In the genomic region with DNA sequence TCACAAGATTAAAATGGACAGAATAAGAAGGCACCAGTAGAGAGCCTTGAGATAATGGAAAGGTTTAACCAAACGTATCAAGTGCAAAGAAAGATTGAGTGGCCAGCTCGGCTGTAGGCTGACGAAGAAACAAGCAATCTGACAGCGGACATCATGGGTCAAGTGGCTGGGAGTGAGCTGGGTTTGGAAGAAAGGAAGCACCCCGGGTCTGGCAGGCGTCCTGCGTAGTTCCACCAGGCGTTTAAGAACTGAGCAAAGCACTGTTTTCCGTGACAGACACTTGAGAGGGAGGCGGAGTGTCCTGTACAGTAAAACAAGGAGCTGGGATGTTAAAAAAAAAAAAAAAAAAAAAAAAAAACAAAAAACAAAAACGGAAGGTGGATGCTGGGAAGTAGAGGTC, we compare ENCODE assay signal across 20 cellular contexts. TPM values are rescaled to one million over a fixed set of nuclear protein-coding genes. Genes with fewer than 3 reads are reported as not detected.
DNase-seq lines count a peak whose midpoint lies in the region; ATAC-seq and TF ChIP-seq lines count a peak whose summit lies in the region.
"Had no signal": no experiment of that assay in that cellular context is flagged by ENCODE, and none has a peak within 500 bp of the region (broad histone marks: within the 10 kb centered on the region; RNA-seq: fewer than 3 reads in every experiment).

No MANE protein-coding gene starts in this region.

- H3K27ac Mint-ChIP-seq in GM23338 (no peak overlapping the region), neural progenitor cell (no peak overlapping the region)
- H3K27ac Mint-ChIP-seq: CD14-positive monocyte, H9 had no signal

- H3K4me3 ChIP-seq in GM23338 (no peak overlapping the region), fibroblast of lung (replicated peaks in 1 of 4; ENCODE audit: control extremely low read depth in 1 of 4, insufficient read depth in 1 of 4, low read depth in 3 of 4, low read length in 4 of 4) (no peak overlapping the region), neural progenitor cell (no peak overlapping the region)
- H3K4me3 ChIP-seq: MG63 had no signal

- H3K9me3 Mint-ChIP-seq in GM23338: no peaks in the 10 kb centered on the region
- H3K9me3 Mint-ChIP-seq in neural progenitor cell: no peaks in the 10 kb centered on the region
- H3K9me3 Mint-ChIP-seq: H9 had no signal

- no peaks in the 10 kb centered on the region for H3K36me3 ChIP-seq in GM23338 (ENCODE audit: insufficient read depth)
- H3K36me3 ChIP-seq in fibroblast of lung (ENCODE audit: control insufficient read depth, insufficient read depth, low read length): no peaks in the 10 kb centered on the region
- no peaks in the 10 kb centered on the region for H3K36me3 ChIP-seq in neural progenitor cell
- H3K36me3 ChIP-seq: MG63 had no signal

- H3K9ac ChIP-seq in fibroblast of lung (ENCODE audit: insufficient read depth, low read length) (no peak overlapping the region), neural progenitor cell (no peak overlapping the region)

- peak; percentile 16 for DNase-seq in NCI-H2029 treated with DMSO at 0.1 percent for 48 hours (lab: John Stamatoyannopoulos, UW)
- no peak for DNase-seq in NCI-H2029 (lab: John Stamatoyannopoulos, UW)
- no peak for DNase-seq in GM23338 (ENCODE audit: low spot score)
- peak in 1 of 2 donors; percentile 48 for DNase-seq in fibroblast of lung (ENCODE audit: low read depth in 2 of 2)
- peak; percentile 17 for DNase-seq in neural progenitor cell (ENCODE audit: low spot score)
- DNase-seq in hepatic stellate cell (ENCODE audit: low spot score): no peak
- no peak for DNase-seq in NCI-H187 (lab: John Stamatoyannopoulos, UW)
- DNase-seq: DMS79, H9, Kasumi-1, MG63, NCI-H1048, NCI-H1436, NCI-H2081, NCI-H524 treated with DMSO at 0.1 percent for 48 hours, SIG-M5 had no signal

- H3K27me3 ChIP-seq in GM23338 (ENCODE audit: insufficient read depth) (no peaks in the 10 kb centered on the region), fibroblast of lung (ENCODE audit: control insufficient read depth, insufficient read depth, low read length) (peaks cover 4% of the 10 kb centered on the region), neural progenitor cell (no peaks in the 10 kb centered on the region)
- H3K27me3 ChIP-seq: MG63 had no signal

- H2AFZ ChIP-seq in GM23338 (peak overlapping the region; percentile 91; the same call in 1 of the 2 replicates), fibroblast of lung (ENCODE audit: low read length) (peak overlapping the region; percentile 35), neural progenitor cell (replicated peaks) (peak overlapping the region; percentile 64)

- H3K4me1 ChIP-seq in GM23338 (ENCODE audit: insufficient read depth) (no peaks in the 10 kb centered on the region; the same call in 1 of the 2 replicates), fibroblast of lung (ENCODE audit: control insufficient read depth, extremely low read depth, insufficient read depth, low read length) (no peaks in the 10 kb centered on the region), neural progenitor cell (peaks cover 20% of the 10 kb centered on the region)

- no peaks in the 10 kb centered on the region for H3K9me2 ChIP-seq in GM23338 (ENCODE audit: insufficient read depth)

- no peaks in the 10 kb centered on the region for H3K79me2 ChIP-seq in GM23338 (replicated peaks; ENCODE audit: insufficient read depth)
- no peaks in the 10 kb centered on the region for H3K79me2 ChIP-seq in fibroblast of lung (ENCODE audit: control insufficient read depth, insufficient read depth, low read length)
- H3K79me2 ChIP-seq in neural progenitor cell (ENCODE audit: low read depth): no peaks in the 10 kb centered on the region

- peaks cover 9% of the 10 kb centered on the region for H3K4me1 Mint-ChIP-seq in GM23338
- H3K4me1 Mint-ChIP-seq in neural progenitor cell: peaks cover 10% of the 10 kb centered on the region
- H3K4me1 Mint-ChIP-seq: CD14-positive monocyte had no signal

- H3K27me3 Mint-ChIP-seq in GM23338 (ENCODE audit: insufficient read depth, low read depth, poor library complexity) (no peaks in the 10 kb centered on the region), neural progenitor cell (ENCODE audit: insufficient read depth, low read depth) (no peaks in the 10 kb centered on the region)

- H3K4me2 ChIP-seq in GM23338 (no peak overlapping the region), fibroblast of lung (ENCODE audit: extremely low read depth, insufficient read depth, low read length) (no peak overlapping the region), neural progenitor cell (no peak overlapping the region)

- H4K20me1 ChIP-seq in GM23338 (replicated peaks; ENCODE audit: insufficient read depth): no peaks in the 10 kb centered on the region
- no peaks in the 10 kb centered on the region for H4K20me1 ChIP-seq in fibroblast of lung (ENCODE audit: control insufficient read depth, extremely low read depth, insufficient read depth, low read length)
- no peaks in the 10 kb centered on the region for H4K20me1 ChIP-seq in neural progenitor cell (ENCODE audit: low read depth)

- no peak for TF ChIP-seq CTCF in GM23338 (conservative IDR thresholded peaks at IDR 0.05; ENCODE audit: low read depth in 2 of 2)
- TF ChIP-seq CTCF in fibroblast of lung (conservative IDR thresholded peaks at IDR 0.05 in 1 of 2, IDR thresholded peaks at IDR 0.05 in 1 of 2; ENCODE audit: low read depth in 1 of 2, low read length in 2 of 2): no peak
- TF ChIP-seq CTCF in neural progenitor cell (IDR thresholded peaks at IDR 0.05): no peak

- H3F3A ChIP-seq in GM23338 (replicated peaks; ENCODE audit: low read depth) (no peaks in the 10 kb centered on the region), neural progenitor cell (ENCODE audit: low read depth) (no peaks in the 10 kb centered on the region)

- H3K9me3 ChIP-seq in fibroblast of lung (ENCODE audit: control insufficient read depth, insufficient read depth, low read depth, low read length): no peaks in the 10 kb centered on the region
- H3K9me3 ChIP-seq in neural progenitor cell (ENCODE audit: low read depth): no peaks in the 10 kb centered on the region
- H3K9me3 ChIP-seq: MG63 had no signal

- H3K36me3 Mint-ChIP-seq in GM23338 (ENCODE audit: low read depth) (no peaks in the 10 kb centered on the region), neural progenitor cell (no peaks in the 10 kb centered on the region)
- H3K36me3 Mint-ChIP-seq: CD14-positive monocyte had no signal

- peak; percentile 33; the same call in 2 of the 3 replicates for ATAC-seq in GM23338
- ATAC-seq in HG02970 (IDR thresholded peaks at IDR 0.05; ENCODE audit: low FRiP score, unreplicated experiment): no peak

- H3K27ac ChIP-seq in GM23338 (ENCODE audit: low read depth) (no peak overlapping the region), fibroblast of lung (ENCODE audit: insufficient read depth, low read length) (no peak overlapping the region), neural progenitor cell (no peak overlapping the region)
- H3K27ac ChIP-seq: 22Rv1 had no signal

- no peak overlapping the region for H3K4me3 Mint-ChIP-seq in GM23338
- no peak overlapping the region for H3K4me3 Mint-ChIP-seq in neural progenitor cell
- H3K4me3 Mint-ChIP-seq: CD14-positive monocyte, H9 had no signal

TF ChIP-seq in GM23338, 12 proteins besides CTCF, POLR2A, EP300 and RAD21 (continues in another document):
- TF ChIP-seq NANOG (IDR thresholded peaks at IDR 0.05; ENCODE audit: borderline replicate concordance) (no peak), CREB1 (CRISPR knock-in tag; IDR thresholded peaks at IDR 0.05; ENCODE audit: low read depth) (no peak)

RNA-seq across cellular contexts. Expression of gene DAPL1, which starts 27.1 kb away (rescaled TPM):
- total RNA-seq in GM23338 (2014; rRNA removed; shearing (Covaris generic)): not detected in 2 replicates
- polyA plus RNA-seq in GM23338 (2016; fragmentation: Nextera tagmentation; extraction: Ambion mirVana): not detected in 2 replicates
- total RNA-seq in fibroblast of lung: not detected in 2 replicates
- not detected in 2 replicates for polyA plus RNA-seq in fibroblast of lung
- not detected in 2 replicates for polyA plus RNA-seq in fibroblast of lung (2012)
- polyA minus RNA-seq in fibroblast of lung (ENCODE audit: low replicate concordance): not detected in 2 replicates
- not detected in 2 replicates for total RNA-seq in neural progenitor cell (ENCODE audit: low replicate concordance)
- total RNA-seq: H9, RPMI7951 had no signal
- polyA plus RNA-seq: CD14-positive monocyte had no signal

Comparison
In these comparisons a context has a peak if more than half of its experiments do, and no peak if none do; other contexts are left out.
1. DNase-seq: peak in NCI-H2029 treated with DMSO at 0.1 percent for 48 hours (single experiment) and neural progenitor cell (single experiment); none in NCI-H2029 (single experiment), GM23338 (single experiment), hepatic stellate cell (single experiment) and NCI-H187 (0 of 2).
2. H2AFZ ChIP-seq: peak in every context shown above with its lines; median percentile 91 in GM23338; 64 in neural progenitor cell; 35 in fibroblast of lung.